In the genomic region with DNA sequence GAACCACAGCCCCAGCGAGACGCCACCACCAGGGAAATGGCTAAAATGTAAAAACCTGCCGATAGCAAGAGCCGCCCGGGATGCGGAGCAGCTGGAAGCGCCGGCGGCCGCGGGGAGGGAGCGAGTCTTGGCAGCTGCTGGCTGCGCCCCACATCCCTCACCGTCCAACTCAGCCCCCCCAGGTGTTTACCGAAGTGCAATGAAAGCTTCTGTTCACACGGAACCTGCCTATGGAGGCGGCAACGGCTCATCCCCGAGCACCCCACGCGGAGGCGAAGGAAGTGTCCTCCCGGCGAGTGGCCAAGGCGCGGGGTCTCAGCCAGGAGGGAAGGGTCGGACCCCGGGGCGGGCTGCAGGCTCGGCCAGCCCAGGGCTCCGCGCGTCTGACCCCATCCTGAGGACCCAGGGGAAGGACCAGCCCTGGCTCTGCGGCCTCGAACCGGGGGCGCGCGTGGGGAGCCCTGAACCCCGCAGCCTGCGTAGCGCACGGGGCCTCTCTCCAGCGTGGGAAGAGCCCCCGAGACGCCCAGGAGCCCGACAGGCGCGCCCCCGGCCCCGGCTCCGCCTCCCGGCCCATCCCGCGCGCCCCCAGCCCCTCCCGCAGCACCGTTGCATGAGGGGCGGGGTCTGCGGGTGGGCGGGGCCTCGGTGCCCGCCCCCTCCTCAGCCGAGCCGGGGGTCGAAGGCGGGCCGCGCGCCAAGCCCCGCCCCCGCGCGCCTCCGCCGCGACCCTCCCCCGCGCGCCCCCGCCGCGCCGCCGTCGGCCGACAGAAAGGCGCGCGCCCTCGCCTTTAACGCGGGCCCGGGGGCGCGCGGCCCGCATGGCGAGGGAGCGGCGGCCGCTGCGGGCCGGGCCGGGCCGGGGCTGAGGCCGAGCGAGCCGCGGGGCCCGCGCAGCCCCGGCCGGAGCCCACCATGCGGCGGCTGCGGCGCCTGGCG, we compare ENCODE assay signal across 8 cellular contexts. TPM values are rescaled to one million over a fixed set of nuclear protein-coding genes. Genes with fewer than 3 reads are reported as not detected.
DNase-seq lines count a peak whose midpoint lies in the region; ATAC-seq and TF ChIP-seq lines count a peak whose summit lies in the region.

A gene (plus strand): TSS at position 822 of the 939 bp plus-strand sequence. CDS start 94 bp downstream, at position 916.

- no peaks in the 10 kb centered on the region for H3K36me3 Mint-ChIP-seq in Calu3 (ENCODE audit: insufficient read depth, unreplicated experiment)
- no peaks in the 10 kb centered on the region for H3K36me3 Mint-ChIP-seq in activated naive CD8-positive, alpha-beta T cell treated with anti-CD3 and anti-CD28 coated beads, Interleukin-2, amount 50 U/mL, for 24 hours (ENCODE audit: low read depth)

- no peak for DNase-seq in Calu3
- DNase-seq in NCI-H1417 treated with DMSO at 0.1 percent for 48 hours (lab: John Stamatoyannopoulos, UW): peak; percentile 48
- no peak for DNase-seq in activated naive CD8-positive, alpha-beta T cell treated with anti-CD3 and anti-CD28 coated beads, Interleukin-2, amount 50 U/mL, for 24 hours
- DNase-seq in stimulated activated naive CD8-positive, alpha-beta T cell treated with anti-CD3 and anti-CD28 coated beads, Interleukin-15, amount 100 ng/mL, for 72 hours: no peak

- no peak within 1 kb of the TSS for H3K27ac Mint-ChIP-seq in Calu3 (ENCODE audit: unreplicated experiment)
- no peak within 1 kb of the TSS for H3K27ac Mint-ChIP-seq in activated naive CD8-positive, alpha-beta T cell treated with anti-CD3 and anti-CD28 coated beads, Interleukin-2, amount 50 U/mL, for 24 hours
- H3K27ac Mint-ChIP-seq in stimulated activated naive CD8-positive, alpha-beta T cell treated with anti-CD3 and anti-CD28 coated beads, Interleukin-15, amount 100 ng/mL, for 72 hours: peak within 1 kb of the TSS in 1 of 2 donors; percentile 20

- peak within 1 kb of the TSS; percentile 24 for H3K4me3 Mint-ChIP-seq in Calu3 (ENCODE audit: low read depth, unreplicated experiment)
- H3K4me3 Mint-ChIP-seq in activated naive CD8-positive, alpha-beta T cell treated with anti-CD3 and anti-CD28 coated beads, Interleukin-2, amount 50 U/mL, for 24 hours: peak within 1 kb of the TSS; percentile 40
- peak within 1 kb of the TSS; percentile 67 to 74 for H3K4me3 Mint-ChIP-seq in stimulated activated naive CD8-positive, alpha-beta T cell treated with anti-CD3 and anti-CD28 coated beads, Interleukin-15, amount 100 ng/mL, for 72 hours

- H3K9me3 Mint-ChIP-seq in Calu3 (ENCODE audit: low read depth, unreplicated experiment): no peaks in the 10 kb centered on the region
- no peaks in the 10 kb centered on the region for H3K9me3 Mint-ChIP-seq in activated naive CD8-positive, alpha-beta T cell treated with anti-CD3 and anti-CD28 coated beads, Interleukin-2, amount 50 U/mL, for 24 hours
- no peaks in the 10 kb centered on the region for H3K9me3 Mint-ChIP-seq in stimulated activated naive CD8-positive, alpha-beta T cell treated with anti-CD3 and anti-CD28 coated beads, Interleukin-15, amount 100 ng/mL, for 72 hours

- no peak for TF ChIP-seq CTCF in Calu3 (IDR thresholded peaks at IDR 0.05; ENCODE audit: unreplicated experiment)

- intact Hi-C loops in Calu3 (cut with micrococcal nuclease; ENCODE audit: unreplicated experiment): no loop called here

- no TSS peak for BruUV-seq in Calu3 (replicated peaks; lab: Mats Ljungman, UMichigan)

- H3K36me3 ChIP-seq in iPS-15b (ENCODE audit: control insufficient read depth, insufficient read depth, low read length): peaks cover 12% of the 10 kb centered on the region

- CTCF ChIA-PET in Calu3 (lab: Charles Lee): no interaction called here

- ATAC-seq in activated naive CD8-positive, alpha-beta T cell treated with anti-CD3 and anti-CD28 coated beads, Interleukin-2, amount 50 U/mL, for 24 hours: no peak
- no peak for ATAC-seq in stimulated activated naive CD8-positive, alpha-beta T cell treated with anti-CD3 and anti-CD28 coated beads, Interleukin-15, amount 100 ng/mL, for 72 hours
- no peak for ATAC-seq in HG02970 (IDR thresholded peaks at IDR 0.05; ENCODE audit: low FRiP score, unreplicated experiment)
- ATAC-seq in GM21367 (IDR thresholded peaks at IDR 0.05; ENCODE audit: unreplicated experiment): no peak
- ATAC-seq in GM21619 (IDR thresholded peaks at IDR 0.05; ENCODE audit: unreplicated experiment): no peak

- H3K4me1 ChIP-seq in iPS-15b (ENCODE audit: control insufficient read depth, insufficient read depth, low read length): no peaks in the 10 kb centered on the region

- no peaks in the 10 kb centered on the region for H3K4me1 Mint-ChIP-seq in Calu3 (ENCODE audit: low read depth, unreplicated experiment)
- peaks cover 6% of the 10 kb centered on the region for H3K4me1 Mint-ChIP-seq in activated naive CD8-positive, alpha-beta T cell treated with anti-CD3 and anti-CD28 coated beads, Interleukin-2, amount 50 U/mL, for 24 hours
- peaks cover 18% of the 10 kb centered on the region for H3K4me1 Mint-ChIP-seq in stimulated activated naive CD8-positive, alpha-beta T cell treated with anti-CD3 and anti-CD28 coated beads, Interleukin-15, amount 100 ng/mL, for 72 hours

- peak within 1 kb of the TSS; percentile 77 for H3K4me3 ChIP-seq in iPS-15b (ENCODE audit: low read depth, low read length)

- peaks cover 5% of the 10 kb centered on the region for H3K27me3 ChIP-seq in iPS-15b (ENCODE audit: control insufficient read depth, insufficient read depth, low read length)

- H3K27me3 Mint-ChIP-seq in Calu3 (ENCODE audit: unreplicated experiment): peaks cover 12% of the 10 kb centered on the region
- H3K27me3 Mint-ChIP-seq in activated naive CD8-positive, alpha-beta T cell treated with anti-CD3 and anti-CD28 coated beads, Interleukin-2, amount 50 U/mL, for 24 hours: peaks cover 39% of the 10 kb centered on the region
- peaks cover 71% of the 10 kb centered on the region for H3K27me3 Mint-ChIP-seq in stimulated activated naive CD8-positive, alpha-beta T cell treated with anti-CD3 and anti-CD28 coated beads, Interleukin-15, amount 100 ng/mL, for 72 hours

- H3K9ac ChIP-seq in iPS-15b (ENCODE audit: low read depth, low read length): peak within 1 kb of the TSS; percentile 60

- H3K9me3 ChIP-seq in iPS-15b (ENCODE audit: control insufficient read depth, insufficient read depth, low read length): no peaks in the 10 kb centered on the region

RNA-seq across cellular contexts. Expression of the gene that starts here (rescaled TPM):
- total RNA-seq in Calu3 (2022): 4.0 TPM in 2 replicates
